ENCODE assay signal across 21 cellular contexts in genomic region chr14:90568405-90568804, GRCh38.
DNase-seq lines count a peak whose midpoint lies in the region; ATAC-seq and FAIRE-seq lines count a peak whose summit lies in the region.
"Had no signal": no experiment of that assay in that cellular context is flagged by ENCODE, and none has a peak within 500 bp of the region (broad histone marks: within the 10 kb centered on the region; RNA-seq: fewer than 3 reads in every experiment).

No MANE protein-coding gene starts in this region.

- H3K9me3 ChIP-seq in HUES48 (ENCODE audit: control insufficient read depth, insufficient read depth, low read length), result no peaks in the 10 kb centered on the region

- peaks cover 14% of the 10 kb centered on the region for H3K4me1 ChIP-seq in HUES48 (ENCODE audit: control insufficient read depth, insufficient read depth, low read length)

- FAIRE-seq in urothelium cell line (lab: Jason Lieb, UNC), result no peak
- FAIRE-seq: K562 had no signal

- DNase-seq in midbrain (lab: John Stamatoyannopoulos, UW) (peak; percentile 72), substantia nigra (lab: John Stamatoyannopoulos, UW) (peak in 30 of 49 donors; percentile 21 to 81 (median 56)), urothelium cell line (ENCODE audit: low spot score) (no peak), NK-92 (lab: John Stamatoyannopoulos, UW; ENCODE audit: unreplicated experiment) (no peak)
- no peak for DNase-seq in activated CD8-positive, alpha-beta memory T cell treated with anti-CD3 and anti-CD28 coated beads, Interleukin-2, amount 50 U/mL, for 4 hours
- DNase-seq: activated CD8-positive, alpha-beta memory T cell treated with anti-CD3 and anti-CD28 coated beads for 24 hours; activated naive CD8-positive, alpha-beta T cell treated with anti-CD3 and anti-CD28 coated beads, Interleukin-2, amount 10 ng/mL, durations not matched to agents 7 days and 5 days; effector memory CD4-positive, alpha-beta T cell; mesendoderm; MV-4-11; NCI-H187 treated with DMSO at 0.1 percent for 48 hours; NCI-H510A treated with DMSO at 0.1 percent for 48 hours; OCI-M1; retina; stimulated activated naive CD8-positive, alpha-beta T cell treated with anti-CD3 and anti-CD28 coated beads, Interleukin-15, amount 100 ng/mL, for 72 hours; T1000 had no signal

- peak overlapping the region; percentile 2 for H3K27ac ChIP-seq in HUES48 (ENCODE audit: low read depth, low read length)
- H3K27ac ChIP-seq in cingulate gyrus (ENCODE audit: low read depth, low read length), result peak overlapping the region; percentile 97
- peak overlapping the region; percentile 94 for H3K27ac ChIP-seq in substantia nigra (ENCODE audit: low read depth, low read length, poor library complexity, severe bottlenecking)

- no peaks in the 10 kb centered on the region for H3K36me3 ChIP-seq in HUES48 (ENCODE audit: control insufficient read depth, insufficient read depth, low read length)

- no peak overlapping the region for H3K4me3 ChIP-seq in HUES48 (ENCODE audit: low read depth, low read length)
- H3K4me3 ChIP-seq: K562 had no signal

- H3K27me3 ChIP-seq in HUES48 (ENCODE audit: control insufficient read depth, insufficient read depth, low read length), result no peaks in the 10 kb centered on the region

- no peak overlapping the region for H3K9ac ChIP-seq in HUES48 (ENCODE audit: low read depth, low read length)

- no peak for ATAC-seq in GM18909 (IDR thresholded peaks at IDR 0.05; ENCODE audit: poor library complexity, unreplicated experiment)
- ATAC-seq: activated T-helper 17 cell treated with anti-CD3 and anti-CD28 coated beads, Interleukin-2, amount 50 U/mL, for 72 hours; K562; stimulated activated naive CD8-positive, alpha-beta T cell treated with anti-CD3 and anti-CD28 coated beads, Interleukin-15, amount 100 ng/mL, for 72 hours had no signal

Comparison
In these comparisons a context has a peak if more than half of its experiments do, and no peak if none do; other contexts are left out.
1. H3K27ac ChIP-seq: peak in every context shown above with its lines; median percentile 97 in cingulate gyrus; 94 in substantia nigra; 2 in HUES48.
2. DNase-seq: peak in midbrain (single experiment) and substantia nigra (30 of 49); none in urothelium cell line (single experiment), NK-92 (single experiment) and activated CD8-positive, alpha-beta memory T cell treated with anti-CD3 and anti-CD28 coated beads, Interleukin-2, amount 50 U/mL, for 4 hours (single experiment).